Comparison of ENCODE assay signal across 8 cellular contexts in the genomic region with DNA sequence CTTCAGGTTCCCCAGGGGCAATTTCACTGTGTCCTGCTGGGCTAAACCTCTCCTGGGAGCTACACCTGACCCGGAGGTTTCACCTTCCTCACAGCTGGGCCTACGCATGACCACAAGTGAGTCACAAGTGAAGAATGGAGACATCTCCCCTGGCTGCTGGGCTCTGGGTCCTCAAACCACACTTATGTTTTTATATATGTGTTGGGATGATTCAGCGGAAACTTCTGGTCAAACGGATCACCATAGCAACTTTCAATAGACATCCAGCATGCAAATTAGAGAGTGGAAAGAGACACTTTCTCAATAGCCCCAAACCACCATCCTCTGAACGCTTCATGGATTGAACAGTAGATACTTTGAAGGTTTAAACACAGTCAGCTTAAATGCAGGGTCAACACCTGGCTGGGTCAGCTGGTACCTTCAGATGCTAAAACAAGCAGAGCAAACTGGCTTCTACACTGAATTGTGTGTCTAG. TPM values are rescaled to one million over a fixed set of nuclear protein-coding genes. Genes with fewer than 3 reads are reported as not detected.
DNase-seq lines count a peak whose midpoint lies in the region; ATAC-seq and TF ChIP-seq lines count a peak whose summit lies in the region.

No MANE protein-coding gene starts in this region.

- no peaks in the 10 kb centered on the region for H3K4me1 Mint-ChIP-seq in endodermal cell
- no peaks in the 10 kb centered on the region for H3K4me1 Mint-ChIP-seq in neural progenitor cell

- no peak overlapping the region for H3K4me2 ChIP-seq in neural progenitor cell

- H3K27ac ChIP-seq in endodermal cell (ENCODE audit: low read depth, low read length) (no peak overlapping the region), heart left ventricle (no peak overlapping the region), neural progenitor cell (no peak overlapping the region), ascending aorta (no peak overlapping the region)

- H2AFZ ChIP-seq in neural progenitor cell (replicated peaks): no peak overlapping the region

- intact Hi-C loops in heart left ventricle (cut with DNase I) (no loop called here), ascending aorta (cut with DNase I) (no loop called here)

- H3K4me3 Mint-ChIP-seq in endodermal cell (no peak overlapping the region), neural progenitor cell (no peak overlapping the region)

- no peaks in the 10 kb centered on the region for H3K9me3 ChIP-seq in endodermal cell (ENCODE audit: control insufficient read depth, low read length)
- peaks cover 0 to 4% (median 0%) of the 10 kb centered on the region in 12 donors for H3K9me3 ChIP-seq in heart left ventricle
- no peaks in the 10 kb centered on the region for H3K9me3 ChIP-seq in neural progenitor cell (ENCODE audit: low read depth)
- no peaks in the 10 kb centered on the region for H3K9me3 ChIP-seq in ascending aorta

- no peak for TF ChIP-seq POLR2A in heart left ventricle (IDR thresholded peaks at IDR 0.05)

- H3K4me1 ChIP-seq in endodermal cell (ENCODE audit: control insufficient read depth, insufficient read depth, low read length): no peaks in the 10 kb centered on the region
- no peaks in the 10 kb centered on the region for H3K4me1 ChIP-seq in heart left ventricle
- no peaks in the 10 kb centered on the region for H3K4me1 ChIP-seq in neural progenitor cell
- no peaks in the 10 kb centered on the region for H3K4me1 ChIP-seq in ascending aorta

- H3K36me3 Mint-ChIP-seq in endodermal cell (ENCODE audit: low read depth): no peaks in the 10 kb centered on the region
- no peaks in the 10 kb centered on the region for H3K36me3 Mint-ChIP-seq in neural progenitor cell

- no peak overlapping the region for H3K9ac ChIP-seq in endodermal cell (ENCODE audit: extremely low read depth, low read length, poor library complexity, severe bottlenecking)
- H3K9ac ChIP-seq in neural progenitor cell: no peak overlapping the region

- peak; percentile 39 for DNase-seq in activated CD4-positive, CD25-positive, alpha-beta regulatory T cell treated with anti-CD3 and anti-CD28 coated beads, Interleukin-2, amount 50 U/mL, for 16 hours (ENCODE audit: low read depth, low spot score)
- DNase-seq in hepatic stellate cell (ENCODE audit: low spot score) (peak; percentile 74), endodermal cell (no peak), heart left ventricle (no peak), neural progenitor cell (ENCODE audit: low spot score) (no peak), ascending aorta (ENCODE audit: low spot score in 2 of 2) (no peak)

- H3K4me3 ChIP-seq in endodermal cell (ENCODE audit: low read length) (no peak overlapping the region), heart left ventricle (no peak overlapping the region), neural progenitor cell (no peak overlapping the region), ascending aorta (no peak overlapping the region)

- TF ChIP-seq CTCF in endodermal cell (conservative IDR thresholded peaks at IDR 0.05): no peak
- TF ChIP-seq CTCF in heart left ventricle (IDR thresholded peaks at IDR 0.05): no peak
- no peak for TF ChIP-seq CTCF in neural progenitor cell (IDR thresholded peaks at IDR 0.05)
- TF ChIP-seq CTCF in ascending aorta (IDR thresholded peaks at IDR 0.05): no peak

- H3K79me2 ChIP-seq in neural progenitor cell (ENCODE audit: low read depth): no peaks in the 10 kb centered on the region

- peaks cover 7% of the 10 kb centered on the region for H3K27me3 Mint-ChIP-seq in endodermal cell (ENCODE audit: insufficient read depth)
- H3K27me3 Mint-ChIP-seq in neural progenitor cell (ENCODE audit: insufficient read depth, low read depth): no peaks in the 10 kb centered on the region

- peak; percentile 91 for ATAC-seq in GM18867 (IDR thresholded peaks at IDR 0.05; ENCODE audit: unreplicated experiment)
- ATAC-seq in HG02973 (IDR thresholded peaks at IDR 0.05; ENCODE audit: unreplicated experiment): peak; percentile 92
- no peak for ATAC-seq in heart left ventricle

- H3K27me3 ChIP-seq in endodermal cell (ENCODE audit: control insufficient read depth, insufficient read depth, low read length, poor library complexity, severe bottlenecking): no peaks in the 10 kb centered on the region
- peaks cover 0 to 6% (median 0%) of the 10 kb centered on the region in 9 donors for H3K27me3 ChIP-seq in heart left ventricle
- no peaks in the 10 kb centered on the region for H3K27me3 ChIP-seq in neural progenitor cell
- no peaks in the 10 kb centered on the region for H3K27me3 ChIP-seq in ascending aorta

- WGBS in endodermal cell (ENCODE audit: insufficient coverage in 1 of 2, insufficient read length in 1 of 2), 2 experiments: 86 to 100% methylated on average over 1 to 5 of the region's 5 CpGs
- 85 to 91% (median 88%) methylated on average over 5 of the region's 5 CpGs for WGBS in heart left ventricle, 4 donors

- no peak overlapping the region for H3K27ac Mint-ChIP-seq in endodermal cell
- H3K27ac Mint-ChIP-seq in neural progenitor cell: no peak overlapping the region

- H3K36me3 ChIP-seq in endodermal cell (ENCODE audit: control insufficient read depth, insufficient read depth, low read length) (no peaks in the 10 kb centered on the region), heart left ventricle (no peaks in the 10 kb centered on the region), neural progenitor cell (no peaks in the 10 kb centered on the region), ascending aorta (no peaks in the 10 kb centered on the region)

- no peaks in the 10 kb centered on the region for H3F3A ChIP-seq in neural progenitor cell (ENCODE audit: low read depth)

- H3K9me3 Mint-ChIP-seq in endodermal cell (no peaks in the 10 kb centered on the region), neural progenitor cell (no peaks in the 10 kb centered on the region)

- H4K20me1 ChIP-seq in neural progenitor cell (ENCODE audit: low read depth): no peaks in the 10 kb centered on the region

RNA-seq across cellular contexts. Expression of a gene that starts 28.0 kb away (rescaled TPM):
- 1 to 10 TPM; 1.5 to 5.1 TPM for total RNA-seq in endodermal cell
- polyA plus RNA-seq in endodermal cell (2013, experiment 1 of 2): 12.9 TPM
- polyA plus RNA-seq in endodermal cell (2013, experiment 2 of 2): 11.2 TPM
- 10 to 100 TPM in 6 of 9 donors, 1 to 10 TPM in 3; 7.5 to 59.0 (median 13.2) TPM for total RNA-seq in heart left ventricle
- 1 to 10 TPM; 2.8 to 3.0 TPM for polyA plus RNA-seq in heart left ventricle
- total RNA-seq in neural progenitor cell (ENCODE audit: low replicate concordance): 10.8 and 13.5 TPM in 2 replicates
- 41.1 TPM for total RNA-seq in ascending aorta

Comparison
In these comparisons a context has a peak if more than half of its experiments do, and no peak if none do; other contexts are left out.
1. ATAC-seq: peak in GM18867 (single experiment) and HG02973 (single experiment); none in heart left ventricle (0 of 4).
2. DNase-seq: peak in activated CD4-positive, CD25-positive, alpha-beta regulatory T cell treated with anti-CD3 and anti-CD28 coated beads, Interleukin-2, amount 50 U/mL, for 16 hours (single experiment) and hepatic stellate cell (single experiment); none in endodermal cell (single experiment), heart left ventricle (0 of 5), neural progenitor cell (single experiment) and ascending aorta (0 of 2).